Comparison of ENCODE assay signal across 8 cellular contexts in genomic region chr17:39401412-39402278, GRCh38. TPM values are rescaled to one million over a fixed set of nuclear protein-coding genes. Genes with fewer than 3 reads are reported as not detected.
DNase-seq lines count a peak whose midpoint lies in the region; ATAC-seq and TF ChIP-seq lines count a peak whose summit lies in the region.

Gene FBXL20, minus strand, starts transcription at chr17:39401626. Its CDS starts 224 bp downstream, at chr17:39401402.

- peak within 1 kb of the TSS; percentile 92 for H2AFZ ChIP-seq in fibroblast of lung (ENCODE audit: low read length)

- H3K4me2 ChIP-seq in fibroblast of lung (ENCODE audit: extremely low read depth, insufficient read depth, low read length), result peak within 1 kb of the TSS; percentile 100

- DNase-seq in DMS79 (lab: John Stamatoyannopoulos, UW) (peak; percentile 59), LHCN-M2 (ENCODE audit: low read depth) (peak; percentile 85), RWPE1 (ENCODE audit: low spot score) (peak; percentile 98), fibroblast of lung (ENCODE audit: low read depth in 2 of 2) (peak; percentile 84 to 89)
- DNase-seq in activated T-helper 1 cell treated with anti-CD3 and anti-CD28 coated beads, Interleukin-2, amount 50 U/mL, for 16 hours (ENCODE audit: low read depth in 1 of 2, low spot score in 1 of 2), result peak; percentile 88 to 89
- peak; percentile 85 to 94 (median 91) for DNase-seq in naive thymus-derived CD4-positive, alpha-beta T cell
- DNase-seq in stimulated activated effector memory CD8-positive, alpha-beta T cell treated with anti-CD3 and anti-CD28 coated beads, Interleukin-12 subunit alpha, Interleukin-12 subunit beta, amount 100 ng/mL, for 72 hours (ENCODE audit: low spot score in 2 of 2), result peak; percentile 74 to 89

- H3K4me1 ChIP-seq in fibroblast of lung (ENCODE audit: control insufficient read depth, extremely low read depth, insufficient read depth, low read length), result peaks cover 14% of the 10 kb centered on the region
- H3K4me1 ChIP-seq in naive thymus-derived CD4-positive, alpha-beta T cell (ENCODE audit: control insufficient read depth in 2 of 2, insufficient read depth in 2 of 2, low read length in 2 of 2), result peaks cover 6 to 13% of the 10 kb centered on the region in 2 donors

- H3K4me3 Mint-ChIP-seq in naive thymus-derived CD4-positive, alpha-beta T cell, result peak within 1 kb of the TSS; percentile 93 to 99 (median 98)
- H3K4me3 Mint-ChIP-seq in stimulated activated effector memory CD8-positive, alpha-beta T cell treated with anti-CD3 and anti-CD28 coated beads, Interleukin-12 subunit alpha, Interleukin-12 subunit beta, amount 100 ng/mL, for 72 hours, result peak within 1 kb of the TSS; percentile 93

- ATAC-seq in GM21825 (IDR thresholded peaks at IDR 0.05; ENCODE audit: unreplicated experiment), result peak; percentile 71
- peak; percentile 89 for ATAC-seq in naive thymus-derived CD4-positive, alpha-beta T cell
- peak; percentile 86 for ATAC-seq in stimulated activated effector memory CD8-positive, alpha-beta T cell treated with anti-CD3 and anti-CD28 coated beads, Interleukin-12 subunit alpha, Interleukin-12 subunit beta, amount 100 ng/mL, for 72 hours

- peaks cover 10% of the 10 kb centered on the region for H3K79me2 ChIP-seq in fibroblast of lung (ENCODE audit: control insufficient read depth, insufficient read depth, low read length)

- H3K27ac ChIP-seq in RWPE1, result peak within 1 kb of the TSS; percentile 91
- H3K27ac ChIP-seq in fibroblast of lung (ENCODE audit: insufficient read depth, low read length), result peak within 1 kb of the TSS; percentile 77
- peak within 1 kb of the TSS; percentile 90 for H3K27ac ChIP-seq in naive thymus-derived CD4-positive, alpha-beta T cell (ENCODE audit: low read depth, low read length)

- no peaks in the 10 kb centered on the region for H3K9me3 ChIP-seq in fibroblast of lung (ENCODE audit: control insufficient read depth, insufficient read depth, low read depth, low read length)
- H3K9me3 ChIP-seq in naive thymus-derived CD4-positive, alpha-beta T cell (ENCODE audit: control insufficient read depth in 2 of 3, low read length in 3 of 3), result no peaks in the 10 kb centered on the region

- CTCF ChIA-PET in RWPE1 (lab: Yijun Ruan, JAX), result interaction anchor here (0.7 kb wide), 1 partner anchor 26 kb away, joined by 3 read pairs; no protein-coding TSS in a partner anchor
- CTCF ChIA-PET in naive thymus-derived CD4-positive, alpha-beta T cell (lab: Charles Lee), result no interaction called here

- no peaks in the 10 kb centered on the region for H3K27me3 Mint-ChIP-seq in naive thymus-derived CD4-positive, alpha-beta T cell

- peak within 1 kb of the TSS; percentile 86 to 99 (median 96) for H3K27ac Mint-ChIP-seq in naive thymus-derived CD4-positive, alpha-beta T cell
- peak within 1 kb of the TSS; percentile 94 for H3K27ac Mint-ChIP-seq in stimulated activated effector memory CD8-positive, alpha-beta T cell treated with anti-CD3 and anti-CD28 coated beads, Interleukin-12 subunit alpha, Interleukin-12 subunit beta, amount 100 ng/mL, for 72 hours

- H3K4me1 Mint-ChIP-seq in naive thymus-derived CD4-positive, alpha-beta T cell, result peaks cover 18 to 56% (median 44%) of the 10 kb centered on the region in 7 donors
- H3K4me1 Mint-ChIP-seq in stimulated activated effector memory CD8-positive, alpha-beta T cell treated with anti-CD3 and anti-CD28 coated beads, Interleukin-12 subunit alpha, Interleukin-12 subunit beta, amount 100 ng/mL, for 72 hours, result peaks cover 37% of the 10 kb centered on the region

- peak within 1 kb of the TSS; percentile 88 for H3K9ac ChIP-seq in fibroblast of lung (ENCODE audit: insufficient read depth, low read length)

- H3K27me3 ChIP-seq in fibroblast of lung (ENCODE audit: control insufficient read depth, insufficient read depth, low read length), result no peaks in the 10 kb centered on the region
- no peaks in the 10 kb centered on the region for H3K27me3 ChIP-seq in naive thymus-derived CD4-positive, alpha-beta T cell (ENCODE audit: control insufficient read depth in 2 of 2, insufficient read depth in 2 of 2, low read length in 2 of 2)

- H3K36me3 Mint-ChIP-seq in naive thymus-derived CD4-positive, alpha-beta T cell, result no peaks in the 10 kb centered on the region
- H3K36me3 Mint-ChIP-seq in stimulated activated effector memory CD8-positive, alpha-beta T cell treated with anti-CD3 and anti-CD28 coated beads, Interleukin-12 subunit alpha, Interleukin-12 subunit beta, amount 100 ng/mL, for 72 hours, result peaks cover 46% of the 10 kb centered on the region

- no peak for TF ChIP-seq CTCF in RWPE1 (conservative IDR thresholded peaks at IDR 0.05; ENCODE audit: low read depth)
- no peak for TF ChIP-seq CTCF in fibroblast of lung (conservative IDR thresholded peaks at IDR 0.05 in 1 of 2, IDR thresholded peaks at IDR 0.05 in 1 of 2; ENCODE audit: low read depth in 1 of 2, low read length in 2 of 2)

- H3K4me3 ChIP-seq in fibroblast of lung (replicated peaks in 1 of 4; ENCODE audit: control extremely low read depth in 1 of 4, insufficient read depth in 1 of 4, low read depth in 3 of 4, low read length in 4 of 4), result peak within 1 kb of the TSS; percentile 87 to 96 (median 91)
- peak within 1 kb of the TSS; percentile 84 for H3K4me3 ChIP-seq in naive thymus-derived CD4-positive, alpha-beta T cell (ENCODE audit: low read length)

- peaks cover 2% of the 10 kb centered on the region for H3K36me3 ChIP-seq in fibroblast of lung (ENCODE audit: control insufficient read depth, insufficient read depth, low read length)
- peaks cover 0 to 24% (median 0%) of the 10 kb centered on the region in 3 experiments for H3K36me3 ChIP-seq in naive thymus-derived CD4-positive, alpha-beta T cell (ENCODE audit: control insufficient read depth in 2 of 3, insufficient read depth in 3 of 3, low read length in 3 of 3)

- no peaks in the 10 kb centered on the region for H4K20me1 ChIP-seq in fibroblast of lung (ENCODE audit: control insufficient read depth, extremely low read depth, insufficient read depth, low read length)

- POLR2A ChIA-PET in RWPE1 (lab: Yijun Ruan, JAX; ENCODE audit: low non-redundant PET), result interaction anchor here (0.6 to 0.9 kb wide), 2 partner anchors 155 to 202 kb away, joined by 3 to 7 read pairs; partner anchors contain the start of gene RPL19
- POLR2A ChIA-PET in naive thymus-derived CD4-positive, alpha-beta T cell (lab: Charles Lee), result interaction anchor here (0.5 to 3.8 kb wide), 6 partner anchors 8 to 1418 kb away, joined by 3 to 23 read pairs (median 6); partner anchors contain the start of genes CDK12, MED1 and RPL19

- peaks cover 0 to 4% (median 0%) of the 10 kb centered on the region in 11 donors for H3K9me3 Mint-ChIP-seq in naive thymus-derived CD4-positive, alpha-beta T cell
- H3K9me3 Mint-ChIP-seq in stimulated activated effector memory CD8-positive, alpha-beta T cell treated with anti-CD3 and anti-CD28 coated beads, Interleukin-12 subunit alpha, Interleukin-12 subunit beta, amount 100 ng/mL, for 72 hours, result no peaks in the 10 kb centered on the region

- intact Hi-C loops in naive thymus-derived CD4-positive, alpha-beta T cell (cut with micrococcal nuclease), result loop anchor here (1.0 to 10.0 kb wide), 4 partner anchors 50 to 333 kb away; partner anchors contain the start of genes CDK12 (in 2 of the 2), MED1 (in 2 of the 2), GRB7 (in 1 of the 2) and MIEN1 (in 1 of the 2)

RNA-seq across cellular contexts. Expression of gene FBXL20, which starts in this region (rescaled TPM):
- total RNA-seq in LHCN-M2 (2014; rRNA removed), result 4.6 and 7.0 TPM in 2 replicates
- polyA plus RNA-seq in LHCN-M2 (2012), result 3.2 TPM
- 11.3 and 14.5 TPM in 2 replicates for total RNA-seq in fibroblast of lung
- polyA plus RNA-seq in fibroblast of lung, result 4.2 and 7.6 TPM in 2 replicates
- polyA plus RNA-seq in fibroblast of lung (2012), result 4.1 and 5.4 TPM in 2 replicates
- polyA minus RNA-seq in fibroblast of lung (ENCODE audit: low replicate concordance), result 16.5 and 43.4 TPM in 2 replicates
- 10 to 100 TPM; 17.6 to 35.0 (median 26.1) TPM for total RNA-seq in naive thymus-derived CD4-positive, alpha-beta T cell
- polyA plus RNA-seq in naive thymus-derived CD4-positive, alpha-beta T cell, result 1 to 10 TPM; 3.8 to 4.5 TPM

Comparison
In these comparisons a context has a peak if more than half of its experiments do, and no peak if none do; other contexts are left out.
1. Peak in every context shown above with its lines: DNase-seq, ATAC-seq, H3K4me3 ChIP-seq and H3K27ac ChIP-seq.